Comparison of ENCODE assay signal across 17 cellular contexts in the genomic region with DNA sequence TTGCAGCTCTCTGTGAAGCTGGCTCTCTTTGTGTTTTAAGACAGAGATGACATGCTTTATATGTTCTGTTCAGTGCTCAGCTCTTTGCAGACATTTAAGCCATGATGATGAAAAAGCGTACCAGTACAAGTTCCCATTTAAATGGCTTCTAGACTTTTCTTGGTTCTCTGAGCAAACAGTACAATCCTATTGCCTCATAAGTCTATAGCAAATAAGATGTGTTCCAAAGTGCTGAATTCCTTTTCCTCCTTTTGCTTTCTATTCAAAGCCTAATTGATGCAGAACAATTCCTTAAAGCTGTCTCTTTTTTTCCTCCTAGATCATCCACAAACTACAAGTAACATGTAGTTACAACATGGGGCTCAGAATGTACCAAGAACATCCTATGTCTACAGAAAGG.
"Had no signal": no experiment of that assay in that cellular context is flagged by ENCODE, and none has a peak within 500 bp of the region (broad histone marks: within the 10 kb centered on the region; RNA-seq: fewer than 3 reads in every experiment).

No MANE protein-coding gene starts in this region.

- H3K36me3 Mint-ChIP-seq: activated naive CD8-positive, alpha-beta T cell; naive B cell; stimulated activated effector memory CD8-positive, alpha-beta T cell treated with anti-CD3 and anti-CD28 coated beads, Interleukin-12 subunit alpha, Interleukin-12 subunit beta, amount 100 ng/mL, for 72 hours had no signal

- H3K4me1 ChIP-seq: foreskin keratinocyte, stomach had no signal

- ATAC-seq: foreskin keratinocyte; sciatic nerve; stimulated activated effector memory CD8-positive, alpha-beta T cell treated with anti-CD3 and anti-CD28 coated beads, Interleukin-12 subunit alpha, Interleukin-12 subunit beta, amount 100 ng/mL, for 72 hours had no signal

- H3K27me3 ChIP-seq: cardiac muscle cell, foreskin keratinocyte, pancreas, stomach had no signal

- H3K4me3 Mint-ChIP-seq: activated naive CD8-positive, alpha-beta T cell; naive B cell; stimulated activated effector memory CD8-positive, alpha-beta T cell treated with anti-CD3 and anti-CD28 coated beads, Interleukin-12 subunit alpha, Interleukin-12 subunit beta, amount 100 ng/mL, for 72 hours; T-helper 1 cell treated with Interleukin-12 subunit alpha and Interleukin-12 subunit beta and Interleukin-4 antibody, amounts not matched to agents 30 μg/mL and 1 μg/mL, for 36 hours had no signal

- H3K4me3 ChIP-seq: cardiac muscle cell, lung, pancreas, stomach had no signal

- H3K4me1 Mint-ChIP-seq: naive B cell; stimulated activated effector memory CD8-positive, alpha-beta T cell treated with anti-CD3 and anti-CD28 coated beads, Interleukin-12 subunit alpha, Interleukin-12 subunit beta, amount 100 ng/mL, for 72 hours had no signal

- H3K36me3 ChIP-seq: cardiac muscle cell, pancreas, stomach had no signal

- H3K27me3 Mint-ChIP-seq: activated naive CD8-positive, alpha-beta T cell; naive B cell had no signal

- H3K9me3 ChIP-seq: pancreas, stomach had no signal

- H3K27ac ChIP-seq: cardiac muscle cell, epithelial cell of prostate, foreskin keratinocyte, stomach had no signal

- H3K27ac Mint-ChIP-seq: activated naive CD8-positive, alpha-beta T cell; naive B cell; stimulated activated effector memory CD8-positive, alpha-beta T cell treated with anti-CD3 and anti-CD28 coated beads, Interleukin-12 subunit alpha, Interleukin-12 subunit beta, amount 100 ng/mL, for 72 hours; T-helper 1 cell treated with Interleukin-12 subunit alpha and Interleukin-12 subunit beta and Interleukin-4 antibody, amounts not matched to agents 30 μg/mL and 1 μg/mL, for 36 hours had no signal

- DNase-seq: activated CD4-positive, CD25-positive, alpha-beta regulatory T cell treated with anti-CD3 and anti-CD28 coated beads, Interleukin-2, amount 50 U/mL, for 72 hours; activated CD8-positive, alpha-beta memory T cell treated with anti-CD3 and anti-CD28 coated beads for 24 hours; activated CD8-positive, alpha-beta memory T cell treated with anti-CD3 and anti-CD28 coated beads, Interleukin-2, amount 50 U/mL, for 48 hours; activated gamma-delta T cell; foreskin keratinocyte; hippocampal formation; naive B cell; pancreas; stimulated activated CD4-positive, alpha-beta T cell treated with anti-CD3 and anti-CD28 coated beads, Interleukin-4, amount 100 ng/mL, for 24 hours; stomach had no signal

- H3K9me3 Mint-ChIP-seq: stimulated activated effector memory CD8-positive, alpha-beta T cell treated with anti-CD3 and anti-CD28 coated beads, Interleukin-12 subunit alpha, Interleukin-12 subunit beta, amount 100 ng/mL, for 72 hours; T-helper 1 cell treated with Interleukin-12 subunit alpha and Interleukin-12 subunit beta and Interleukin-4 antibody, amounts not matched to agents 30 μg/mL and 1 μg/mL, for 36 hours had no signal
